In the genomic region with DNA sequence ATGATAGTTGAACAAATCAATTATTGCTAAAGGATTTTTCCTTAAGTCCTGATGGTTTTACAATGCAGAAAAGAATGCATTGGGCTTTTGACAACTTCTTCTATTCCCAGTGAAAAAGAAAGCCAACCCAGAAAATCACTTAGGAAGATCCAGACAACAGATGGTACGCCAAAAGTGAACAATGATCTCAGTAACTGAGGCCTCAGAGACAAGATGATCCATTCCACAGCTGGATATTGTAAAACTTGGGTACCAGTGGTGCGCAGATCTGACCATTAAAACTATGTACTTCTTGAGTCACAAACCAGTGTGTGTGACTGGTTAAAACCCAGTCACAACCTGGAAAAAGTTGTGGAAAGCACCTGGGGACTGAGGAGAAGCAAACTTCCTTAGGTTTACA, we compare ENCODE assay signal across 23 cellular contexts.
"Had no signal": no experiment of that assay in that cellular context is flagged by ENCODE, and none has a peak within 500 bp of the region (broad histone marks: within the 10 kb centered on the region; RNA-seq: fewer than 3 reads in every experiment).

No MANE protein-coding gene starts in this region.

- ATAC-seq: foreskin keratinocyte, gastroesophageal sphincter, heart left ventricle, left cardiac atrium, left lung, left ventricle myocardium superior, lower lobe of right lung had no signal

- H3K27ac ChIP-seq: coronary artery, dorsolateral prefrontal cortex, esophagus muscularis mucosa, foreskin keratinocyte, gastroesophageal sphincter, heart left ventricle, hepatocyte, left lung, lower lobe of right lung had no signal

- FAIRE-seq: colon, endothelial cell of umbilical vein, frontal cortex, islet of Langerhans, keratinocyte had no signal

- DNase-seq: dermis blood vessel endothelial cell; dorsolateral prefrontal cortex; effector CD4-positive, alpha-beta T cell; effector memory CD4-positive, alpha-beta T cell; foreskin keratinocyte; heart left ventricle; hypothalamus; left cardiac atrium; left lung; left ventricle myocardium superior; lower lobe of right lung; mesendoderm; midbrain; naive B cell had no signal

- H3K4me2 ChIP-seq: hepatocyte had no signal

- H3K4me1 ChIP-seq: esophagus muscularis mucosa, gastroesophageal sphincter, left lung, lower lobe of right lung had no signal

- H3K4me3 ChIP-seq: coronary artery, dorsolateral prefrontal cortex, esophagus muscularis mucosa, gastroesophageal sphincter, heart left ventricle, hepatocyte, left lung, lower lobe of right lung had no signal

- H3K9me3 ChIP-seq: esophagus muscularis mucosa, gastroesophageal sphincter, left lung, lower lobe of right lung had no signal
